ENCODE assay signal across 8 cellular contexts in genomic region chr13:44300895-44301638, GRCh38.
DNase-seq lines count a peak whose midpoint lies in the region; ATAC-seq and TF ChIP-seq lines count a peak whose summit lies in the region.

No MANE protein-coding gene starts in this region.

- H3K27ac Mint-ChIP-seq in Calu3 (ENCODE audit: unreplicated experiment) = peak overlapping the region; percentile 93

- ATAC-seq in GM19395 (IDR thresholded peaks at IDR 0.05; ENCODE audit: unreplicated experiment) (peak; percentile 86), HG03442 (IDR thresholded peaks at IDR 0.05; ENCODE audit: unreplicated experiment) (peak; percentile 80), left cardiac atrium (peak; percentile 54 to 89)

- H3K27ac ChIP-seq in tibial artery = peak overlapping the region; percentile 61 to 72

- DNase-seq in Calu3 (peak; percentile 52), SW 1271 (lab: John Stamatoyannopoulos, UW) (peak; percentile 3 to 60), left cardiac atrium (peak; percentile 47), tibial artery (peak; percentile 35 to 77), hippocampal formation (lab: John Stamatoyannopoulos, UW) (no peak), islet precursor cell (no peak)

- no peaks in the 10 kb centered on the region for H3K27me3 Mint-ChIP-seq in Calu3 (ENCODE audit: unreplicated experiment)

- no peaks in the 10 kb centered on the region for H3K9me3 ChIP-seq in tibial artery

- intact Hi-C loops in Calu3 (cut with micrococcal nuclease; ENCODE audit: unreplicated experiment) (no loop called here), left cardiac atrium (cut with DNase I) (loop anchor here in 1 of 2 donors (10.0 kb wide), 1 partner anchor 134 kb away; no protein-coding TSS in a partner anchor), tibial artery (cut with DNase I; ENCODE audit: low total_unique reads) (loop anchor here (10.0 kb wide), 1 partner anchor 66 kb away; no protein-coding TSS in a partner anchor)

- no peaks in the 10 kb centered on the region for H3K36me3 ChIP-seq in tibial artery

- no peaks in the 10 kb centered on the region for H3K27me3 ChIP-seq in tibial artery

- TF ChIP-seq CTCF in Calu3 (IDR thresholded peaks at IDR 0.05; ENCODE audit: unreplicated experiment) (no peak), tibial artery (IDR thresholded peaks at IDR 0.05) (peak in 1 of 2 experiments; percentile 21)

- peaks cover 50% of the 10 kb centered on the region for H3K4me1 Mint-ChIP-seq in Calu3 (ENCODE audit: low read depth, unreplicated experiment)

- peaks cover 4% of the 10 kb centered on the region for H3K9me3 Mint-ChIP-seq in Calu3 (ENCODE audit: low read depth, unreplicated experiment)

- H3K4me3 ChIP-seq in tibial artery = no peak overlapping the region

- peak overlapping the region; percentile 39 for H3K4me3 Mint-ChIP-seq in Calu3 (ENCODE audit: low read depth, unreplicated experiment)

- CTCF ChIA-PET in Calu3 (lab: Charles Lee) = no interaction called here

- peaks cover 0 to 65% (median 59%) of the 10 kb centered on the region in 4 donors for H3K4me1 ChIP-seq in tibial artery

- TSS peak; percentile 55 for BruUV-seq in Calu3 (replicated peaks; lab: Mats Ljungman, UMichigan)

- H3K36me3 Mint-ChIP-seq in Calu3 (ENCODE audit: insufficient read depth, unreplicated experiment) = peaks cover 9% of the 10 kb centered on the region

Comparison
In these comparisons a context has a peak if more than half of its experiments do, and no peak if none do; other contexts are left out.
1. DNase-seq: peak in Calu3 (single experiment), SW 1271 (2 of 2), left cardiac atrium (single experiment) and tibial artery (2 of 2); none in hippocampal formation (0 of 2) and islet precursor cell (single experiment).
2. Peak in every context shown above with its lines, with median percentiles within 50 percentile points of each other: ATAC-seq.